ENCODE assay signal across 8 cellular contexts in the genomic region with DNA sequence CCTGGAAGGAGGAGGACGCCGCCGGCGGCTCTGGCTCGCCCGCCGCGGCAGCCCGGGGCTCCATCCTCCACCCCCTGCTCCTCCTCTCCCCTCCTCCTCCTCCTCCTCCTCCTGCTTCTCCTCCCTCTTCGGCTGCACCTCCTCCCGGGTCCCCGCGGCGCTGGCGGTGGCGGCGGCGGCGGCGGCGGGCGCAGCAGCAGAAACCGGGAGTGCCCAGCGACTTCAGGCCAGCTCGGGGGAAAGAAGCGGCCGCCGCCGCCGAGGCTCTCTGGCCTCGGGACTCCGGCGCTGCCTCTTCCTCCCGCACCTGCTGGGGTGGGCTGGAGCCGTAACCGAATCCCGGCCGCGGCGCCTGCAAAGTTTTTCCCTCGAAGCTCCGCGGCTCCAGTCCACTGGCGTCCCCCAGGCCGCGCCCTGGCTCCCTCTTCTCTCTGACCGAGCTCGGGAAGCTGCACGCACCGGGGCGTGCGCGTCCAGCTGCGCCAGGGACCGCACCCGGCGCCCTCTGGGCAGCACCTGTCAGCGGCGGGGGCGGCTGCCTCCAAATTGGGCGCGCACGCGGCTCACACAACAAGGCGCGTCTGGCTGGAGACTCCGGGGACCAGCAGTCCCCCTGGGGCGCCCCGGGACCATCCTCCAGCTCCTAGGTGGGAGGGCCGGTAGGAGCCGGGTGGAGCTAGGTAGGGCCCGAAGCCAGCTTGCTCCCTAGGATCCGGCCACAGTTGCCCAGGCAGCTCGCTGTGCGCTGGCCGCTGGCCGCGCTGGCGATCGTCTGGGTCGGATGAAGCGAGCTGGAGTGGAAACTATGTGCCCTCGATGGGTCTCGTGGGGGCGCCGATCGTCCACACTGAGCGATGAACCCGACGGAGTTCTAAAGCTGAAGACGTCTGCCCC. TPM values are rescaled to one million over a fixed set of nuclear protein-coding genes. Genes with fewer than 3 reads are reported as not detected.
DNase-seq lines count a peak whose midpoint lies in the region; ATAC-seq and TF ChIP-seq lines count a peak whose summit lies in the region.

A gene (minus strand): TSS at position 583 of the 894 bp plus-strand sequence.

- H3K4me1 Mint-ChIP-seq in stimulated activated naive CD8-positive, alpha-beta T cell treated with anti-CD3 and anti-CD28 coated beads, Interleukin-15, Interleukin-2, amounts not matched to agents 100 ng/mL and 50 ng/mL, for 24 hours (ENCODE audit: low read depth): peaks cover 11% of the 10 kb centered on the region

- no peaks in the 10 kb centered on the region for H3K9me3 Mint-ChIP-seq in stimulated activated naive CD8-positive, alpha-beta T cell treated with anti-CD3 and anti-CD28 coated beads, Interleukin-15, Interleukin-2, amounts not matched to agents 100 ng/mL and 50 ng/mL, for 24 hours

- POLR2A ChIA-PET in AG04449 (lab: Yijun Ruan, JAX): no interaction called here

- no peaks in the 10 kb centered on the region for H3K36me3 Mint-ChIP-seq in stimulated activated naive CD8-positive, alpha-beta T cell treated with anti-CD3 and anti-CD28 coated beads, Interleukin-15, Interleukin-2, amounts not matched to agents 100 ng/mL and 50 ng/mL, for 24 hours (ENCODE audit: low read depth)

- H3K27ac Mint-ChIP-seq in stimulated activated naive CD8-positive, alpha-beta T cell treated with anti-CD3 and anti-CD28 coated beads, Interleukin-15, Interleukin-2, amounts not matched to agents 100 ng/mL and 50 ng/mL, for 24 hours: no peak within 1 kb of the TSS

- CTCF ChIA-PET in AG04449 (lab: Yijun Ruan, JAX): interaction anchor here (1.1 to 1.9 kb wide), 5 partner anchors 21 to 317 kb away, joined by 3 to 5 read pairs (median 4); no protein-coding TSS in a partner anchor

- ATAC-seq in HG03159 (IDR thresholded peaks at IDR 0.05; ENCODE audit: unreplicated experiment) (peak; percentile 34), left lobe of liver (peak; percentile 74)

- in situ Hi-C loops in GM13976 (cut with MboI; ENCODE audit: low sequenced_read_pairs, unreplicated experiment): no loop called here

- H3K4me3 ChIP-seq in AG04449 (ENCODE audit: low read depth, low read length) (peak within 1 kb of the TSS; percentile 52), choroid plexus epithelial cell (ENCODE audit: low read depth, low read length) (peak within 1 kb of the TSS; percentile 51)

- peak within 1 kb of the TSS; percentile 62 for H3K4me3 Mint-ChIP-seq in stimulated activated naive CD8-positive, alpha-beta T cell treated with anti-CD3 and anti-CD28 coated beads, Interleukin-15, Interleukin-2, amounts not matched to agents 100 ng/mL and 50 ng/mL, for 24 hours

- TF ChIP-seq CTCF in AG04449 (IDR thresholded peaks at IDR 0.05; ENCODE audit: insufficient read depth, low read length, missing control alignments) (no peak), GM13976 (IDR thresholded peaks at IDR 0.05; ENCODE audit: borderline replicate concordance, control extremely low read depth, extremely low read depth, insufficient read depth, missing control alignments) (no peak), choroid plexus epithelial cell (conservative IDR thresholded peaks at IDR 0.05; ENCODE audit: low read depth, low read length) (no peak)

- DNase-seq in AG04449 (ENCODE audit: low read depth, low spot score) (no peak), GM13976 (ENCODE audit: low spot score) (peak; percentile 54), RPMI8226 (peak; percentile 37), choroid plexus epithelial cell (ENCODE audit: low read depth) (peak; percentile 6), left lobe of liver (ENCODE audit: low spot score) (no peak)
- no peak for DNase-seq in stimulated activated naive CD4-positive, alpha-beta T cell treated with Interleukin-2 at 50 U/mL for 16 hours (lab: John Stamatoyannopoulos, UW)

- H3K27me3 Mint-ChIP-seq in stimulated activated naive CD8-positive, alpha-beta T cell treated with anti-CD3 and anti-CD28 coated beads, Interleukin-15, Interleukin-2, amounts not matched to agents 100 ng/mL and 50 ng/mL, for 24 hours: peaks cover 73% of the 10 kb centered on the region

RNA-seq across cellular contexts. Expression of the gene that starts here (rescaled TPM):
- 1.3 TPM for total RNA-seq in left lobe of liver

Comparison
In these comparisons a context has a peak if more than half of its experiments do, and no peak if none do; other contexts are left out.
1. DNase-seq: peak in GM13976 (single experiment), RPMI8226 (single experiment) and choroid plexus epithelial cell (single experiment); none in AG04449 (single experiment), left lobe of liver (single experiment) and stimulated activated naive CD4-positive, alpha-beta T cell treated with Interleukin-2 at 50 U/mL for 16 hours (single experiment).